ENCODE assay signal across 4 cellular contexts in genomic region chr11:69764918-69765317, GRCh38. TPM values are rescaled to one million over a fixed set of nuclear protein-coding genes. Genes with fewer than 3 reads are reported as not detected.
"Had no signal": no experiment of that assay in that cellular context is flagged by ENCODE, and none has a peak within 500 bp of the region (broad histone marks: within the 10 kb centered on the region; RNA-seq: fewer than 3 reads in every experiment).

No MANE protein-coding gene starts in this region.

RNA-seq across cellular contexts. Expression of gene FGF4, which starts 10.2 kb away (rescaled TPM):
- total RNA-seq: LHCN-M2, M059J, MCF 10A, NCI-H460 had no signal

RNA-seq across cellular contexts. Expression of gene FGF3, which starts 54.3 kb away (rescaled TPM):
- total RNA-seq: LHCN-M2, M059J, MCF 10A, NCI-H460 had no signal
